In the genomic region with DNA sequence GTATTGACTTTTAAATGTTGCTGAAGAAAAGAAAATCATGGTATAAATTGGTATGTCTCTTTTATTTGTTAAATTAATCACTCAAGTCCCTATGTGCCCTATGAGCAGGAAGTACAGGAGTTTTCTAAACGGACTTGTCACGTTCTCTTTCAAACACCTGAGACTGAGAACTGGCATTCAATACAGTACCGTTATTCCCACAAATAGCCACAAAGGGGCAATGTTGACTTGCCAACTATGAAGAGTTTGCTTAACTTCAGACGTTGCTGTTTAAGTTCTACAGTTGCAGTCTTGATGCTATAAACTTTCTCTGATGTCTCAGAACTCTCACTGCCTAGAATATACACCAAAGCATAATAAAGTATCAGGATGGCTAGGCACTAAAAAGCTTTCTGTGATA, we compare ENCODE assay signal across 8 cellular contexts. TPM values are rescaled to one million over a fixed set of nuclear protein-coding genes. Genes with fewer than 3 reads are reported as not detected.
DNase-seq lines count a peak whose midpoint lies in the region; ATAC-seq and TF ChIP-seq lines count a peak whose summit lies in the region.

No MANE protein-coding gene starts in this region.

- no peaks in the 10 kb centered on the region for H3K4me1 ChIP-seq in foreskin keratinocyte

- DNase-seq in A172 (ENCODE audit: low spot score) (peak; percentile 34), GM04504 (ENCODE audit: low read depth) (peak; percentile 17), KG1 (lab: John Stamatoyannopoulos, UW) (peak; percentile 3), SKM-1 treated with dmso at 0.1 percent for 144 hours (lab: John Stamatoyannopoulos, UW; ENCODE audit: unreplicated experiment) (peak; percentile 28), foreskin keratinocyte (peak; percentile 8 to 45), osteocyte (ENCODE audit: extremely low spot score, unreplicated experiment) (no peak)

- H3K27me3 Mint-ChIP-seq in osteocyte (ENCODE audit: unreplicated experiment) = peaks cover 14% of the 10 kb centered on the region

- TF ChIP-seq CTCF in foreskin keratinocyte (conservative IDR thresholded peaks at IDR 0.05) (peak; percentile 66), osteocyte (IDR thresholded peaks at IDR 0.05) (peak; percentile 55)

- ATAC-seq in foreskin keratinocyte (peak; percentile 66), GM19328 (IDR thresholded peaks at IDR 0.05; ENCODE audit: unreplicated experiment) (no peak), HG03097 (IDR thresholded peaks at IDR 0.05; ENCODE audit: low FRiP score, unreplicated experiment) (no peak)

- no peak overlapping the region for H3K4me3 Mint-ChIP-seq in osteocyte (ENCODE audit: unreplicated experiment)

- H3K4me1 Mint-ChIP-seq in osteocyte (ENCODE audit: unreplicated experiment) = no peaks in the 10 kb centered on the region

- no peaks in the 10 kb centered on the region for H3K27me3 ChIP-seq in foreskin keratinocyte

- H3K36me3 Mint-ChIP-seq in osteocyte (ENCODE audit: unreplicated experiment) = no peaks in the 10 kb centered on the region

- H3K27ac Mint-ChIP-seq in osteocyte (ENCODE audit: unreplicated experiment) = no peak overlapping the region

- H3K9me3 Mint-ChIP-seq in osteocyte (ENCODE audit: unreplicated experiment) = no peaks in the 10 kb centered on the region

- H3K27ac ChIP-seq in foreskin keratinocyte = no peak overlapping the region

RNA-seq across cellular contexts. Expression of a gene that starts 7.6 kb away (rescaled TPM):
- not detected in 2 replicates for total RNA-seq in A172 (2014; rRNA removed; shearing (Covaris generic))
- total RNA-seq in foreskin keratinocyte = not detected in 2 replicates
- not detected in 2 replicates for polyA plus RNA-seq in foreskin keratinocyte
- total RNA-seq in osteocyte = not detected in 2 replicates

RNA-seq across cellular contexts. Expression of a gene that starts 16.2 kb away (rescaled TPM):
- total RNA-seq in A172 (2014; rRNA removed; shearing (Covaris generic)) = not detected in 2 replicates
- total RNA-seq in foreskin keratinocyte = not detected in 2 replicates
- not detected in 2 replicates for polyA plus RNA-seq in foreskin keratinocyte
- total RNA-seq in osteocyte = 0.08 and 0.10 TPM in 2 replicates

RNA-seq across cellular contexts. Expression of a gene that starts 36.2 kb away (rescaled TPM):
- total RNA-seq in A172 (2014; rRNA removed; shearing (Covaris generic)) = not detected in 2 replicates
- total RNA-seq in foreskin keratinocyte = not detected in 2 replicates
- polyA plus RNA-seq in foreskin keratinocyte = not detected in 2 replicates
- not detected in 2 replicates for total RNA-seq in osteocyte

RNA-seq across cellular contexts. Expression of a gene that starts 54.7 kb away (rescaled TPM):
- not detected in 2 replicates for total RNA-seq in A172 (2014; rRNA removed; shearing (Covaris generic))
- not detected in 2 replicates for total RNA-seq in foreskin keratinocyte
- polyA plus RNA-seq in foreskin keratinocyte = not detected in 2 replicates
- total RNA-seq in osteocyte = not detected in 2 replicates
